38 cellular contexts compared by ENCODE assay signal in the genomic region with DNA sequence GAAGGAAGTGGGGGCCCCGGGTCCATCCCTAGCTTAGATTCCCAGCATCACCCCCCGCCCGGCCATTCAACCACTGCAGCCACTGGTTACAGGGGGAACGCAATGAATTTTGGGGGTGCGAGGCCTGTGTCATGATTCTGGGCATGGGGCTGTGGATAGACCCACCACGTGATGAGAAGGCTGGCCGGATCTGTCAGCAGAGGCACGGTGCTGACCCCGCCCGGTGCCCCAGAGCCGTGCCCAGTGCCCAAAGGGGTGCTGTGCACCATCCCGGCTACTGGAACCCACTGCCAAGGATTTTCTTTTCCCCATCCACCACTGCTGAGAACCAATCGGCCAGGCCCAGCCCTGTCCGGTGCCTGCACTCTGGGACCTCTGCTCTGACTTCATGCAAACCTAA. TPM values are rescaled to one million over a fixed set of nuclear protein-coding genes. Genes with fewer than 3 reads are reported as not detected.
"Had no signal": no experiment of that assay in that cellular context is flagged by ENCODE, and none has a peak within 500 bp of the region (broad histone marks: within the 10 kb centered on the region; RNA-seq: fewer than 3 reads in every experiment).

No MANE protein-coding gene starts in this region.

- H3K9me3 Mint-ChIP-seq: activated CD4-positive, alpha-beta T cell treated with anti-CD3 and anti-CD28 coated beads, Interleukin-2, amount 10 ng/mL, durations not matched to agents 24 days and 14 days; activated CD8-positive, alpha-beta T cell treated with anti-CD3 and anti-CD28 coated beads for 36 hours; activated naive CD8-positive, alpha-beta T cell treated with anti-CD3 and anti-CD28 coated beads, Interleukin-2, amount 50 U/mL, for 24 hours had no signal

- ATAC-seq: activated CD8-positive, alpha-beta T cell treated with anti-CD3 and anti-CD28 coated beads for 36 hours; activated naive CD8-positive, alpha-beta T cell treated with anti-CD3 and anti-CD28 coated beads, Interleukin-2, amount 50 U/mL, for 24 hours; Panc1 had no signal

- H3K4me1 ChIP-seq: SJCRH30 had no signal

- H3K36me3 Mint-ChIP-seq: activated naive CD8-positive, alpha-beta T cell; brain had no signal

- H3K27ac Mint-ChIP-seq: activated CD4-positive, alpha-beta T cell treated with anti-CD3 and anti-CD28 coated beads, Interleukin-2, amount 10 ng/mL, durations not matched to agents 24 days and 14 days; activated CD8-positive, alpha-beta T cell treated with anti-CD3 and anti-CD28 coated beads for 36 hours; activated naive CD8-positive, alpha-beta T cell; activated naive CD8-positive, alpha-beta T cell treated with anti-CD3 and anti-CD28 coated beads, Interleukin-2, amount 50 U/mL, for 24 hours; activated T-helper 2 cell treated with anti-CD3 and anti-CD28 coated beads, Interferon-gamma antibody, Interleukin-2, Interleukin-4, amounts not matched to agents 10 μg/mL and 5 μg/mL and 100 μg/mL, durations not matched to agents 14 hours and 24 hours and 36 hours; brain had no signal

- DNase-seq: activated CD4-positive, alpha-beta T cell treated with anti-CD3 and anti-CD28 coated beads for 1 hour; activated CD4-positive, alpha-beta T cell treated with anti-CD3 and anti-CD28 coated beads, Interleukin-2, amount 10 ng/mL, durations not matched to agents 24 days and 14 days; activated CD4-positive, alpha-beta T cell treated with anti-CD3 and anti-CD28 coated beads, Interleukin-2, amount 50 U/mL, for 4 hours; activated CD4-positive, CD25-positive, alpha-beta regulatory T cell; activated CD8-positive, alpha-beta T cell treated with anti-CD3 and anti-CD28 coated beads for 36 hours; activated gamma-delta T cell; activated naive CD4-positive, alpha-beta T cell treated with Interleukin-2 at 50 U/mL for 16 hours; activated naive CD8-positive, alpha-beta T cell treated with anti-CD3 and anti-CD28 coated beads, Interleukin-2, amount 50 U/mL, for 24 hours; activated T-cell treated with anti-CD3 and anti-CD28 coated beads, Interleukin-2, amount 50 U/mL, for 1 hour; anterior cingulate cortex; Kasumi-1; KG1; MG63; NCI-H1048; NCI-H1105 treated with DMSO at 0.1 percent for 48 hours; NCI-H1436; NCI-H1694; NCI-H1930; NCI-H2081 treated with DMSO at 0.1 percent for 48 hours; NCI-H226; NCI-H446 treated with DMSO at 0.1 percent for 48 hours; NCI-H524; NCI-H69; NCI-H82; SHP77; SJCRH30; T1000; WERI-Rb-1 had no signal

- H3K4me3 ChIP-seq: MG63, SJCRH30, SK-N-MC had no signal

- H3K27ac ChIP-seq: SJCRH30, SK-N-MC, WERI-Rb-1 had no signal

- H3K4me3 Mint-ChIP-seq: activated CD4-positive, alpha-beta T cell treated with anti-CD3 and anti-CD28 coated beads, Interleukin-2, amount 10 ng/mL, durations not matched to agents 24 days and 14 days; activated CD8-positive, alpha-beta T cell treated with anti-CD3 and anti-CD28 coated beads for 36 hours; activated naive CD8-positive, alpha-beta T cell treated with anti-CD3 and anti-CD28 coated beads, Interleukin-2, amount 50 U/mL, for 24 hours had no signal

- H3K36me3 ChIP-seq: MG63, SJCRH30, WERI-Rb-1 had no signal

- H3K4me1 Mint-ChIP-seq: activated CD4-positive, alpha-beta T cell treated with anti-CD3 and anti-CD28 coated beads, Interleukin-2, amount 10 ng/mL, durations not matched to agents 24 days and 14 days had no signal

- H3K9me3 ChIP-seq: SJCRH30 had no signal

- H3K27me3 ChIP-seq: SJCRH30 had no signal

RNA-seq across cellular contexts. Expression of gene CLEC4M, which starts 27.4 kb away (rescaled TPM):
- total RNA-seq: activated CD4-positive, alpha-beta T cell treated with anti-CD3 and anti-CD28 coated beads, Interleukin-2, amount 10 ng/mL, durations not matched to agents 24 days and 14 days; activated CD8-positive, alpha-beta memory T cell treated with anti-CD3 and anti-CD28 coated beads for 36 hours; activated CD8-positive, alpha-beta T cell treated with anti-CD3 and anti-CD28 coated beads for 36 hours; activated T-helper 2 cell treated with anti-CD3 and anti-CD28 coated beads, Interferon-gamma antibody, Interleukin-2, Interleukin-4, amounts not matched to agents 10 μg/mL and 5 μg/mL and 100 μg/mL, durations not matched to agents 14 hours and 24 hours and 36 hours; bronchial epithelial cell; RPMI7951; SJCRH30; T-helper 1 cell treated with Interleukin-12 subunit alpha and Interleukin-12 subunit beta and Interleukin-4 antibody, amounts not matched to agents 30 ng/mL and 1 ng/mL, for 36 hours; T-helper 2 cell treated with Interferon-gamma antibody and Interleukin-4, amounts not matched to agents 100 ng/mL and 5 ng/mL, for 36 hours had no signal

RNA-seq across cellular contexts. Expression of gene CD209, which starts 43.1 kb away (rescaled TPM):
- total RNA-seq: activated CD4-positive, alpha-beta T cell treated with anti-CD3 and anti-CD28 coated beads, Interleukin-2, amount 10 ng/mL, durations not matched to agents 24 days and 14 days; activated CD8-positive, alpha-beta memory T cell treated with anti-CD3 and anti-CD28 coated beads for 36 hours; activated CD8-positive, alpha-beta T cell treated with anti-CD3 and anti-CD28 coated beads for 36 hours; activated T-helper 2 cell treated with anti-CD3 and anti-CD28 coated beads, Interferon-gamma antibody, Interleukin-2, Interleukin-4, amounts not matched to agents 10 μg/mL and 5 μg/mL and 100 μg/mL, durations not matched to agents 14 hours and 24 hours and 36 hours; bronchial epithelial cell; RPMI7951; SJCRH30; T-helper 1 cell treated with Interleukin-12 subunit alpha and Interleukin-12 subunit beta and Interleukin-4 antibody, amounts not matched to agents 30 ng/mL and 1 ng/mL, for 36 hours; T-helper 2 cell treated with Interferon-gamma antibody and Interleukin-4, amounts not matched to agents 100 ng/mL and 5 ng/mL, for 36 hours had no signal

RNA-seq across cellular contexts. Expression of gene CLEC4G, which starts 58.5 kb away (rescaled TPM):
- total RNA-seq: activated CD4-positive, alpha-beta T cell treated with anti-CD3 and anti-CD28 coated beads, Interleukin-2, amount 10 ng/mL, durations not matched to agents 24 days and 14 days; activated CD8-positive, alpha-beta memory T cell treated with anti-CD3 and anti-CD28 coated beads for 36 hours; activated CD8-positive, alpha-beta T cell treated with anti-CD3 and anti-CD28 coated beads for 36 hours; activated T-helper 2 cell treated with anti-CD3 and anti-CD28 coated beads, Interferon-gamma antibody, Interleukin-2, Interleukin-4, amounts not matched to agents 10 μg/mL and 5 μg/mL and 100 μg/mL, durations not matched to agents 14 hours and 24 hours and 36 hours; bronchial epithelial cell; RPMI7951; SJCRH30; T-helper 1 cell treated with Interleukin-12 subunit alpha and Interleukin-12 subunit beta and Interleukin-4 antibody, amounts not matched to agents 30 ng/mL and 1 ng/mL, for 36 hours; T-helper 2 cell treated with Interferon-gamma antibody and Interleukin-4, amounts not matched to agents 100 ng/mL and 5 ng/mL, for 36 hours had no signal
